Comparison of ENCODE assay signal across 8 cellular contexts in the genomic region with DNA sequence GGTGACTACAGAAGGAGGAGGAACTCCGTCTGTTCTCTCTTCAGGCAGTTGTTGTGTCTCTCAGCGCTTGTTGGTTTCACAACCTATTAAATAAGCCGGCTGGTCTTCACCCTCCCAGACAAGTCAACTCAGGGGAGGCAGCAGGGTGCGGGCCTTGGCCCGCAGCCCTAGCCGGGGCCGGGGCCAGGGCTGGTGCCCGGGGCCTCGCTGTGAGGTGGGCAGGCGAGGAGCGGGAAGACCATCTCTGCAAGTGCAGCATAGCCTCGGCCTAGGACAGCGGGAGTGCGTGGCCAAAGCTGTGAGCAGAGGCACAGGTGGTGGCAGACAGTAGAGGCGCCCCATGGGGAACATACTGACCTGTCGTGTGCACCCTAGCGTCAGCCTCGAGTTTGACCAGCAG. TPM values are rescaled to one million over a fixed set of nuclear protein-coding genes. Genes with fewer than 3 reads are reported as not detected.
DNase-seq lines count a peak whose midpoint lies in the region; ATAC-seq and TF ChIP-seq lines count a peak whose summit lies in the region.
"Not testable (repeated sequence)": the region's sequence is repeated elsewhere in the genome, so short reads cannot be mapped to it uniquely, and the experiment has no call there.

AGAP6 (plus strand) TSS at position 31 of the 400 bp plus-strand sequence; CDS start at position 341, 310 bp downstream.

- H3K27ac Mint-ChIP-seq in activated CD4-positive, alpha-beta T cell treated with anti-CD3 and anti-CD28 coated beads for 36 hours; activated T-helper 2 cell treated with anti-CD3 and anti-CD28 coated beads, Interferon-gamma antibody, Interleukin-2, Interleukin-4, amounts not matched to agents 10 μg/mL and 5 μg/mL and 100 μg/mL, durations not matched to agents 14 hours and 24 hours and 36 hours; progenitor cell of endocrine pancreas: not testable (repeated sequence)

- not testable (repeated sequence) for H3K27me3 ChIP-seq in A673 (replicated peaks; ENCODE audit: insufficient read depth, low read depth, low read length, poor library complexity); dorsolateral prefrontal cortex; thyroid gland

- not testable (repeated sequence) for ATAC-seq in activated CD4-positive, alpha-beta T cell treated with anti-CD3 and anti-CD28 coated beads for 36 hours; mucosa of descending colon

- not testable (repeated sequence) for H3K27ac ChIP-seq in A673 (ENCODE audit: low read depth, low read length, poor library complexity, severe bottlenecking); OCI-LY7 (ENCODE audit: low read depth, low read length, poor library complexity, severe bottlenecking); dorsolateral prefrontal cortex; thyroid gland

- not testable (repeated sequence) for H4K20me1 ChIP-seq in OCI-LY7 (ENCODE audit: insufficient read depth, low read length)

- not testable (repeated sequence) for H2AFZ ChIP-seq in OCI-LY7 (ENCODE audit: low read length)

- DNase-seq in A673 (ENCODE audit: low spot score); OCI-LY7 (ENCODE audit: low spot score); activated CD4-positive, alpha-beta T cell treated with anti-CD3 and anti-CD28 coated beads for 36 hours; activated T-helper 2 cell treated with anti-CD3 and anti-CD28 coated beads, Interferon-gamma antibody, Interleukin-2, Interleukin-4, amounts not matched to agents 10 μg/mL and 5 μg/mL and 100 μg/mL, durations not matched to agents 14 hours and 24 hours and 36 hours (ENCODE audit: low spot score); dorsolateral prefrontal cortex; mucosa of descending colon; progenitor cell of endocrine pancreas (ENCODE audit: low spot score, unreplicated experiment); thyroid gland: not testable (repeated sequence)

- not testable (repeated sequence) for TF ChIP-seq POLR2A in thyroid gland (IDR thresholded peaks at IDR 0.05)

- not testable (repeated sequence) for H3K4me1 ChIP-seq in A673 (ENCODE audit: insufficient read depth, low read length, poor library complexity, severe bottlenecking); OCI-LY7 (ENCODE audit: insufficient read depth, low read length, poor library complexity, severe bottlenecking); mucosa of descending colon (ENCODE audit: low read depth); thyroid gland

- TF ChIP-seq CTCF in A673 (conservative IDR thresholded peaks at IDR 0.05; ENCODE audit: low read depth, low read length); OCI-LY7 (conservative IDR thresholded peaks at IDR 0.05; ENCODE audit: low read length); dorsolateral prefrontal cortex (IDR thresholded peaks at IDR 0.05 in 54 of 56, conservative IDR thresholded peaks at IDR 0.05 in 2 of 56; ENCODE audit: low read depth in 1 of 56, partially characterized antibody in 56 of 56); mucosa of descending colon (IDR thresholded peaks at IDR 0.05); progenitor cell of endocrine pancreas (IDR thresholded peaks at IDR 0.05; ENCODE audit: unreplicated experiment); thyroid gland (IDR thresholded peaks at IDR 0.05): not testable (repeated sequence)

- CTCF ChIA-PET in A673 (lab: Charles Lee); OCI-LY7 (lab: Charles Lee; ENCODE audit: unreplicated experiment); activated CD4-positive, alpha-beta T cell treated with anti-CD3 and anti-CD28 coated beads for 36 hours (lab: Charles Lee): not testable (repeated sequence)

- not testable (repeated sequence) for H3K27me3 Mint-ChIP-seq in activated CD4-positive, alpha-beta T cell treated with anti-CD3 and anti-CD28 coated beads for 36 hours; activated T-helper 2 cell treated with anti-CD3 and anti-CD28 coated beads, Interferon-gamma antibody, Interleukin-2, Interleukin-4, amounts not matched to agents 10 μg/mL and 5 μg/mL and 100 μg/mL, durations not matched to agents 14 hours and 24 hours and 36 hours (ENCODE audit: low read depth); progenitor cell of endocrine pancreas

- H3K36me3 ChIP-seq in A673 (ENCODE audit: insufficient read depth, low read length, poor library complexity, severe bottlenecking); OCI-LY7 (ENCODE audit: insufficient read depth, low read length); mucosa of descending colon (ENCODE audit: low read depth); thyroid gland: not testable (repeated sequence)

- intact Hi-C loops in A673 (cut with micrococcal nuclease; ENCODE audit: unreplicated experiment); OCI-LY7 (cut with micrococcal nuclease; ENCODE audit: unreplicated experiment); activated CD4-positive, alpha-beta T cell treated with anti-CD3 and anti-CD28 coated beads for 36 hours (cut with DNase I, micrococcal nuclease); activated T-helper 2 cell treated with anti-CD3 and anti-CD28 coated beads, Interferon-gamma antibody, Interleukin-2, Interleukin-4, amounts not matched to agents 10 μg/mL and 5 μg/mL and 100 μg/mL, durations not matched to agents 14 hours and 24 hours and 36 hours (cut with micrococcal nuclease); dorsolateral prefrontal cortex (cut with DNase I); mucosa of descending colon (cut with DNase I, micrococcal nuclease); thyroid gland (cut with DNase I): not testable (repeated sequence)

- peaks cover 19% of the 10 kb centered on the region for H3K36me3 Mint-ChIP-seq in activated CD4-positive, alpha-beta T cell treated with anti-CD3 and anti-CD28 coated beads for 36 hours (ENCODE audit: low read depth)
- peaks cover 13% of the 10 kb centered on the region for H3K36me3 Mint-ChIP-seq in activated T-helper 2 cell treated with anti-CD3 and anti-CD28 coated beads, Interferon-gamma antibody, Interleukin-2, Interleukin-4, amounts not matched to agents 10 μg/mL and 5 μg/mL and 100 μg/mL, durations not matched to agents 14 hours and 24 hours and 36 hours (ENCODE audit: low read depth)
- not testable (repeated sequence) for H3K36me3 Mint-ChIP-seq in progenitor cell of endocrine pancreas (ENCODE audit: insufficient read depth)

- not testable (repeated sequence) for H3K9me2 ChIP-seq in OCI-LY7 (ENCODE audit: insufficient read depth, low read length)

- H3K79me2 ChIP-seq in OCI-LY7 (ENCODE audit: insufficient read depth, low read depth, low read length) = not testable (repeated sequence)

- H3K9me3 ChIP-seq in A673 (ENCODE audit: low read depth, low read length, poor library complexity, severe bottlenecking); OCI-LY7 (ENCODE audit: low read length); mucosa of descending colon; thyroid gland: not testable (repeated sequence)

- not testable (repeated sequence) for H3K4me1 Mint-ChIP-seq in activated CD4-positive, alpha-beta T cell treated with anti-CD3 and anti-CD28 coated beads for 36 hours; activated T-helper 2 cell treated with anti-CD3 and anti-CD28 coated beads, Interferon-gamma antibody, Interleukin-2, Interleukin-4, amounts not matched to agents 10 μg/mL and 5 μg/mL and 100 μg/mL, durations not matched to agents 14 hours and 24 hours and 36 hours (ENCODE audit: low read depth); progenitor cell of endocrine pancreas (ENCODE audit: low read depth)

- POLR2A ChIA-PET in A673 (lab: Charles Lee; ENCODE audit: low non-redundant PET); OCI-LY7 (lab: Charles Lee); activated CD4-positive, alpha-beta T cell treated with anti-CD3 and anti-CD28 coated beads for 36 hours (lab: Charles Lee): not testable (repeated sequence)

- H3K4me2 ChIP-seq in OCI-LY7 (ENCODE audit: low read length) = not testable (repeated sequence)

- WGBS in thyroid gland, 2 donors = 89 to 98% methylated on average over 10 to 14 of the region's 18 CpGs

- not testable (repeated sequence) for BruUV-seq in A673 (replicated peaks; lab: Mats Ljungman, UMichigan); OCI-LY7 (replicated peaks; lab: Mats Ljungman, UMichigan)

- not testable (repeated sequence) for H3K4me3 Mint-ChIP-seq in activated CD4-positive, alpha-beta T cell treated with anti-CD3 and anti-CD28 coated beads for 36 hours; activated T-helper 2 cell treated with anti-CD3 and anti-CD28 coated beads, Interferon-gamma antibody, Interleukin-2, Interleukin-4, amounts not matched to agents 10 μg/mL and 5 μg/mL and 100 μg/mL, durations not matched to agents 14 hours and 24 hours and 36 hours (ENCODE audit: low read depth); progenitor cell of endocrine pancreas (ENCODE audit: low read depth)

- H3K4me3 ChIP-seq in A673 (ENCODE audit: low read depth, low read length, poor library complexity, severe bottlenecking); OCI-LY7 (ENCODE audit: low read depth, low read length, poor library complexity, severe bottlenecking); dorsolateral prefrontal cortex; mucosa of descending colon; thyroid gland (replicated peaks in 1 of 3): not testable (repeated sequence)

- H3K9me3 Mint-ChIP-seq in activated CD4-positive, alpha-beta T cell treated with anti-CD3 and anti-CD28 coated beads for 36 hours (ENCODE audit: low read depth); activated T-helper 2 cell treated with anti-CD3 and anti-CD28 coated beads, Interferon-gamma antibody, Interleukin-2, Interleukin-4, amounts not matched to agents 10 μg/mL and 5 μg/mL and 100 μg/mL, durations not matched to agents 14 hours and 24 hours and 36 hours; progenitor cell of endocrine pancreas (ENCODE audit: low read depth): not testable (repeated sequence)

RNA-seq across cellular contexts. Expression of gene AGAP6, which starts in this region (rescaled TPM):
- total RNA-seq in A673 (2021) (16.7 and 17.7 TPM in 2 replicates), OCI-LY7 (2022) (16.1 and 17.1 TPM in 2 replicates), dorsolateral prefrontal cortex (10 to 100 TPM; 12.8 to 29.1 (median 20.8) TPM), mucosa of descending colon (10 to 100 TPM in 2 of 3 donors, 1 to 10 TPM in 1; 8.7 to 13.7 (median 10.4) TPM), progenitor cell of endocrine pancreas (18.8 and 19.2 TPM in 2 replicates), thyroid gland (10 to 100 TPM; 11.5 to 21.2 (median 18.3) TPM)
- 13.0 and 15.9 TPM in 2 replicates for total RNA-seq in OCI-LY7 (2014; rRNA removed; shearing (Covaris generic))
- total RNA-seq in activated CD4-positive, alpha-beta T cell treated with anti-CD3 and anti-CD28 coated beads for 36 hours = 10 to 100 TPM; 21.3 to 24.6 TPM
- 22.5 and 25.8 TPM in 2 replicates for total RNA-seq in activated T-helper 2 cell treated with anti-CD3 and anti-CD28 coated beads, Interferon-gamma antibody, Interleukin-2, Interleukin-4, amounts not matched to agents 10 μg/mL and 5 μg/mL and 100 μg/mL, durations not matched to agents 14 hours and 24 hours and 36 hours
